8 cellular contexts compared by ENCODE assay signal in the genomic region with DNA sequence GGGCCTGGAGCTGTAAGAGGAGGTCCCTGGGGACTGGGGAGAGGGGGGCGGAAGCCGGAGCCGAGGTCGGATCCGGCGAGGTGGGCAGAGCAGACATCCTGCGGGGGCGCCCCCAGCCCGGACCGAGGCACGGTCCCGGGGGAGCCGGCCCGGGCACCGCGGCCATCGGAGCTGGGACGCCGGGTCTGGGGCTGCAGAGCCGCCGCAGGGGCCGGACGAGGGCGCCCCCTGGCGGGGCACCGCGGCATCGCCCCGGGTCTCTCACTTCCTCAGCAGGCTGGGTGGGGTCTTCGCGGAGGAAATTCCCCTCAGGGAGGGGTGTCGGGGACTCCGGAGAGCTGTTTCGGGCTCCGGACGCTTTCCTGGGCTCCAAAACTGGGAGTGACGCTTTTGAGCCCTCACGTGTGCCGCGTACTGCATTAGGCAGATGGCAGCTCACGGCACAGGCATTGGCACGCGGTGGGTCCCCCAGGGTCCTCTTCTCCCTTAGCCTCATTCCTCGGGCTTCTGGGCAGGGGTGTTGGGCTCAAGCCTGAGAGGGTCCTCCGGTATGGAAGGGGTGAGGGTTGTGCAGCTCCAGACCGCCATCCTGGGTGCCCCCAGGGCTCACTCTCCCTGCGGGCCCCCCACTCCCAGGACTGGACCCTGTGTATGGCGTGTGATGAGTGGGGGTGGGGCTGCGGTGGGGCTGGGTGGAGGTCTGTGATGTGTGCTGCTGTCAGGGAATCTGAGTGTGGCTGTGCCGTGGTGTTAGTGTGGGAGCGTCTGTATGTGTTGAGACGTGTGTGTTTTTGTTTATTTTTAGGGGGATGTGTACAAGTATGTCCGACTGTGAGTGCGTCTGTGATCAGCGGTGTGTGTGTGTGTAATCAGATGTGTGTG. TPM values are rescaled to one million over a fixed set of nuclear protein-coding genes. Genes with fewer than 3 reads are reported as not detected.
DNase-seq lines count a peak whose midpoint lies in the region; ATAC-seq and TF ChIP-seq lines count a peak whose summit lies in the region.

No MANE protein-coding gene starts in this region.

- POLR2A ChIA-PET in BJ (lab: Charles Lee) = interaction anchor here (0.6 kb wide), 1 partner anchor 317 kb away, joined by 10 read pairs; no protein-coding TSS in a partner anchor
- POLR2A ChIA-PET in HCT116 (lab: Charles Lee) = interaction anchor here (0.5 kb wide), 1 partner anchor 8 kb away, joined by 5 read pairs; no protein-coding TSS in a partner anchor

- H3K4me1 ChIP-seq in HCT116 (ENCODE audit: control insufficient read depth in 1 of 2, insufficient read depth in 2 of 2, low read length in 2 of 2) = peaks cover 3 to 16% of the 10 kb centered on the region in 2 experiments; a peak in 2 of 4 replicates
- peaks cover 4% of the 10 kb centered on the region for H3K4me1 ChIP-seq in colonic mucosa
- peaks cover 5 to 13% of the 10 kb centered on the region in 2 donors for H3K4me1 ChIP-seq in lung (ENCODE audit: control insufficient read depth in 2 of 2, insufficient read depth in 2 of 2, low read length in 2 of 2)

- TF ChIP-seq RAD21 in HCT116 (IDR thresholded peaks at IDR 0.05; ENCODE audit: low read depth) = peak; percentile 86

- intact Hi-C loops in HCT116 (cut with micrococcal nuclease) (loop anchor here (1.0 kb wide), 2 partner anchors 497 to 639 kb away; no protein-coding TSS in a partner anchor), colonic mucosa (cut with DNase I) (loop anchor here (1.0 to 10.0 kb wide), 2 partner anchors 316 to 497 kb away; no protein-coding TSS in a partner anchor)

- 8 to 11% methylated on average over 50 to 55 of the region's 55 CpGs for WGBS in lung, 2 donors

- H3K9ac ChIP-seq in HCT116 (ENCODE audit: low read length) (no peak overlapping the region), colonic mucosa (ENCODE audit: low read depth in 2 of 2, low read length in 2 of 2) (peak overlapping the region in 1 of 2 donors; percentile 43)

- no peaks in the 10 kb centered on the region for H4K20me1 ChIP-seq in HCT116 (ENCODE audit: insufficient read depth)

- H3K4me3 Mint-ChIP-seq in stimulated activated naive CD8-positive, alpha-beta T cell treated with anti-CD3 and anti-CD28 coated beads, Interleukin-15, amount 100 ng/mL, for 72 hours = peak overlapping the region; percentile 32 to 58

- CTCF ChIA-PET in BJ (lab: Yijun Ruan, JAX) = interaction anchor here (0.5 to 6.9 kb wide), 72 partner anchors 10 to 691 kb away, joined by 3 to 95 read pairs (median 4); a partner anchor contains a TSS
- CTCF ChIA-PET in HCT116 (lab: Charles Lee) = interaction anchor here (0.6 to 4.5 kb wide), 12 partner anchors 10 to 1921 kb away, joined by 3 to 44 read pairs (median 4); no protein-coding TSS in a partner anchor

- peak; percentile 80 for ATAC-seq in HCT116
- ATAC-seq in lung (ENCODE audit: insufficient read depth, low FRiP score) = peak; percentile 75
- ATAC-seq in stimulated activated naive CD8-positive, alpha-beta T cell treated with anti-CD3 and anti-CD28 coated beads, Interleukin-15, amount 100 ng/mL, for 72 hours = peak; percentile 50
- ATAC-seq in HG03108 (IDR thresholded peaks at IDR 0.05; ENCODE audit: unreplicated experiment) = no peak

- H3K4me1 Mint-ChIP-seq in stimulated activated naive CD8-positive, alpha-beta T cell treated with anti-CD3 and anti-CD28 coated beads, Interleukin-15, amount 100 ng/mL, for 72 hours = peaks cover 22% of the 10 kb centered on the region

- H3K27me3 ChIP-seq in BJ (ENCODE audit: control insufficient read depth, insufficient read depth, low read length) = peaks cover 23% of the 10 kb centered on the region
- H3K27me3 ChIP-seq in HCT116 (ENCODE audit: insufficient read depth, low read length) = no peaks in the 10 kb centered on the region
- H3K27me3 ChIP-seq in colonic mucosa = peaks cover 39% of the 10 kb centered on the region
- no peaks in the 10 kb centered on the region for H3K27me3 ChIP-seq in lung (ENCODE audit: control insufficient read depth, insufficient read depth)

- no TSS peak for BruUV-seq in HCT116 (replicated peaks; lab: Mats Ljungman, UMichigan)

- RAD21 ChIA-PET in HCT116 (lab: Charles Lee; ENCODE audit: low non-redundant PET in 1 of 2, low total read pairs in 2 of 2, uncharacterized antibody in 2 of 2, unreplicated experiment in 2 of 2) = interaction anchor here in 1 of 2 experiments (0.7 kb wide), 1 partner anchor 497 kb away, joined by 3 read pairs; no protein-coding TSS in a partner anchor

- no peaks in the 10 kb centered on the region for H3K79me2 ChIP-seq in HCT116 (ENCODE audit: insufficient read depth, low read length)

- no peak for DNase-seq in BJ (ENCODE audit: low read depth)
- DNase-seq in HCT116 (ENCODE audit: low read depth, low spot score) = no peak
- DNase-seq in T1000 (lab: John Stamatoyannopoulos, UW) = peak; percentile 35
- DNase-seq in colonic mucosa = peak; percentile 45
- DNase-seq in lung (ENCODE audit: low spot score) = no peak
- DNase-seq in stimulated activated naive CD8-positive, alpha-beta T cell treated with anti-CD3 and anti-CD28 coated beads, Interleukin-15, amount 100 ng/mL, for 72 hours = peak; percentile 44 to 65
- no peak for DNase-seq in dedifferentiated amniotic fluid mesenchymal stem cell (ENCODE audit: extremely low spot score)

- H3K9me3 ChIP-seq in HCT116 (ENCODE audit: control insufficient read depth in 1 of 2, insufficient read depth in 1 of 2, low read depth in 1 of 2, low read length in 2 of 2) (no peaks in the 10 kb centered on the region), colonic mucosa (no peaks in the 10 kb centered on the region), lung (ENCODE audit: control insufficient read depth in 2 of 2, insufficient read depth in 1 of 2, low read length in 1 of 2) (peaks cover 0 to 4% of the 10 kb centered on the region in 2 donors)

- H3K27ac ChIP-seq in HCT116 (ENCODE audit: low read depth, low read length) = no peak overlapping the region
- H3K27ac ChIP-seq in colonic mucosa = no peak overlapping the region
- no peak overlapping the region for H3K27ac ChIP-seq in lung (ENCODE audit: low read depth in 1 of 2, low read length in 1 of 2)

- peak overlapping the region; percentile 84 for H2AFZ ChIP-seq in HCT116 (ENCODE audit: low read depth, low read length, poor library complexity, severe bottlenecking)

- H3K4me2 ChIP-seq in HCT116 (ENCODE audit: low read length) = peak overlapping the region; percentile 68

- TF ChIP-seq CTCF in BJ (IDR thresholded peaks at IDR 0.05; ENCODE audit: insufficient read depth, low read depth, low read length) (peak; percentile 88), HCT116 (IDR thresholded peaks at IDR 0.05 in 2 of 3, conservative IDR thresholded peaks at IDR 0.05 in 1 of 3; ENCODE audit: borderline replicate concordance in 1 of 3, insufficient read depth in 1 of 3, low read depth in 2 of 3, low read length in 2 of 3) (peak; percentile 48 to 93 (median 92); a peak in 5 of 6 replicates), colonic mucosa (IDR thresholded peaks at IDR 0.05) (peak; percentile 98), lung (IDR thresholded peaks at IDR 0.05; ENCODE audit: control extremely low read depth, extremely low read depth) (peak; percentile 44)

- H3K27ac Mint-ChIP-seq in stimulated activated naive CD8-positive, alpha-beta T cell treated with anti-CD3 and anti-CD28 coated beads, Interleukin-15, amount 100 ng/mL, for 72 hours = no peak overlapping the region

- no peaks in the 10 kb centered on the region for H3K9me3 Mint-ChIP-seq in stimulated activated naive CD8-positive, alpha-beta T cell treated with anti-CD3 and anti-CD28 coated beads, Interleukin-15, amount 100 ng/mL, for 72 hours

- H3K9me2 ChIP-seq in HCT116 (ENCODE audit: insufficient read depth) = no peaks in the 10 kb centered on the region

- H3K4me3 ChIP-seq in BJ (ENCODE audit: low read depth, low read length) = peak overlapping the region; percentile 35
- H3K4me3 ChIP-seq in HCT116 (replicated peaks in 1 of 2; ENCODE audit: low read depth in 1 of 2, low read length in 2 of 2) = peak overlapping the region; percentile 23 to 30; a peak in 3 of 4 replicates
- peak overlapping the region; percentile 33 for H3K4me3 ChIP-seq in colonic mucosa
- no peak overlapping the region for H3K4me3 ChIP-seq in lung

- H3K36me3 ChIP-seq in BJ (ENCODE audit: control insufficient read depth, insufficient read depth, low read length) (no peaks in the 10 kb centered on the region), HCT116 (ENCODE audit: control insufficient read depth in 1 of 2, insufficient read depth in 2 of 2, low read length in 2 of 2) (no peaks in the 10 kb centered on the region), colonic mucosa (no peaks in the 10 kb centered on the region), lung (ENCODE audit: control insufficient read depth in 2 of 2, insufficient read depth in 2 of 2, low read length in 2 of 2) (no peaks in the 10 kb centered on the region)

- H3K27me3 Mint-ChIP-seq in stimulated activated naive CD8-positive, alpha-beta T cell treated with anti-CD3 and anti-CD28 coated beads, Interleukin-15, amount 100 ng/mL, for 72 hours = peaks cover 96% of the 10 kb centered on the region

- TF ChIP-seq POLR2A in HCT116 (IDR thresholded peaks at IDR 0.05; ENCODE audit: borderline replicate concordance, extremely low read depth, insufficient read depth, insufficient read length) = no peak

TF ChIP-seq in HCT116, 20 proteins besides CTCF, POLR2A, EP300 and RAD21:
- TF ChIP-seq, protein P1, sequence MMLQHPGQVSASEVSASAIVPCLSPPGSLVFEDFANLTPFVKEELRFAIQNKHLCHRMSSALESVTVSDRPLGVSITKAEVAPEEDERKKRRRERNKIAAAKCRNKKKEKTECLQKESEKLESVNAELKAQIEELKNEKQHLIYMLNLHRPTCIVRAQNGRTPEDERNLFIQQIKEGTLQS (IDR thresholded peaks at IDR 0.05) = no peak
- TF ChIP-seq ZNF274 (IDR thresholded peaks at IDR 0.05; ENCODE audit: low read depth, low read length) (no peak), YY1 (IDR thresholded peaks at IDR 0.05; ENCODE audit: extremely low read depth, insufficient replicate concordance, low read depth, low read length) (peak; percentile 40)

RNA-seq across cellular contexts. Expression of a gene that starts 29.6 kb away (rescaled TPM):
- 0.11 and 0.13 TPM in 2 replicates for polyA plus RNA-seq in BJ (2011; rRNA removed)
- polyA minus RNA-seq in BJ (2011; rRNA and poly(A)+ RNA removed) = 0.19 TPM in 1 of 2 replicates, not detected in the other
- 10.2 TPM for total RNA-seq in HCT116 (2021; ENCODE audit: unreplicated experiment)
- 7.7 and 9.7 TPM in 2 replicates for polyA plus RNA-seq in HCT116 (2012)
- under 1 TPM in 1 of 2 donors, not detected in 1; 0.10 TPM for total RNA-seq in colonic mucosa
- under 1 TPM in 1 of 2 donors, not detected in 1; 0.31 TPM for total RNA-seq in lung
- under 1 TPM in 1 of 2 donors, not detected in 1; 0.07 TPM for polyA plus RNA-seq in lung

Comparison
In these comparisons a context has a peak if more than half of its experiments do, and no peak if none do; other contexts are left out.
1. DNase-seq: peak in T1000 (single experiment), colonic mucosa (single experiment) and stimulated activated naive CD8-positive, alpha-beta T cell treated with anti-CD3 and anti-CD28 coated beads, Interleukin-15, amount 100 ng/mL, for 72 hours (2 of 2); none in BJ (single experiment), HCT116 (single experiment), lung (single experiment) and dedifferentiated amniotic fluid mesenchymal stem cell (single experiment).
2. CTCF ChIP-seq: peak in every context shown above with its lines; median percentile 98 in colonic mucosa; 92 in HCT116; 88 in BJ; 44 in lung.